ENCODE assay signal across 8 cellular contexts in the genomic region with DNA sequence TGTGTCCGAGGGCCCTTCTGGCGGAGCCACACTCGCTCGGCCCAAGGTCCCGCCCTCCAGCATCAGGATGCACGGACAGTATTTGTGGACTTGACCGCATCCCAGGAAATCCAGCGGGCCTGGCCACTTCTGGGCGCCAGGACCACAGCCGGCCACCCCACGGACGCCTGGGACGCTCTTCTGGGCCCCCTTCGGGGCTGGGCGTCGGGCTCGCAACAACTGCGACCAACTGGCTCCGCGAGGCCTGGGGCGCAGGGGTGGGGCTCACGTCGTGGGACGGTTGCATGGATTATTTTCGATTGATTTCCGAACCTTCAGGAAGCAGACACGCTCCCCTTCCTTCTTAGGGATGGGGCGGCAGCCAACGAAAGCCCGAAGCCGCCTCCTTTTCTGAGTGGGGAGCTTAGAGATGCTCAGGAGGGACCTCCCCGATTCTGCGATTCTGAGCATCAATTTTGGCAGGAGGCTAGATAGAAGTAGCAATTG. TPM values are rescaled to one million over a fixed set of nuclear protein-coding genes. Genes with fewer than 3 reads are reported as not detected.
DNase-seq lines count a peak whose midpoint lies in the region; ATAC-seq and TF ChIP-seq lines count a peak whose summit lies in the region.

No MANE protein-coding gene starts in this region.

- no peaks in the 10 kb centered on the region for H3K27me3 ChIP-seq in H9 (ENCODE audit: insufficient read depth, low read length)
- H3K27me3 ChIP-seq in OCI-LY3 (ENCODE audit: low read depth, low read length) = 0 out of 2 replicates have a peak, but pooled peaks cover 5% of the 10 kb centered on the region
- H3K27me3 ChIP-seq in breast epithelium = peaks cover 0 to 6% of the 10 kb centered on the region in 2 donors

- intact Hi-C loops in Calu3 (cut with micrococcal nuclease; ENCODE audit: unreplicated experiment) (no loop called here), breast epithelium (cut with DNase I; ENCODE audit: low total_unique reads) (no loop called here)

- H3K79me2 ChIP-seq in H9 (ENCODE audit: insufficient read depth, low read length) (peaks cover 28% of the 10 kb centered on the region), OCI-LY3 (ENCODE audit: low read length) (peaks cover 47% of the 10 kb centered on the region)

- H2BK12ac ChIP-seq in H9 (ENCODE audit: insufficient read length, low read depth, low read length) = no peak overlapping the region

- H3K27ac ChIP-seq in H9 (ENCODE audit: insufficient read length, low read depth, low read length) (no peak overlapping the region), OCI-LY3 (ENCODE audit: low read length) (peak overlapping the region; percentile 76), breast epithelium (peak overlapping the region; percentile 91 to 94)

- H3K36me3 Mint-ChIP-seq in Calu3 (ENCODE audit: insufficient read depth, unreplicated experiment) (peaks cover 17% of the 10 kb centered on the region), H9 (ENCODE audit: insufficient read depth in 1 of 3, low read depth in 3 of 3) (peaks cover 6 to 25% (median 24%) of the 10 kb centered on the region in 3 experiments)
- H3K36me3 Mint-ChIP-seq in stimulated activated naive B cell treated with anti-CD40 and anti-IgM and Interleukin-4, amounts not matched to agents 10 μg/mL and 1 μg/mL and 100 μg/mL, for 72 hours = peaks cover 8 to 10% of the 10 kb centered on the region in 2 donors

- peak; percentile 7 for ATAC-seq in left lobe of liver
- ATAC-seq in stimulated activated naive B cell treated with anti-CD40 and anti-IgM and Interleukin-4, amounts not matched to agents 10 μg/mL and 1 μg/mL and 100 μg/mL, for 72 hours (replicated peaks) = peak; percentile 37 to 41

- no peak overlapping the region for H3K56ac ChIP-seq in H9 (ENCODE audit: insufficient read length, low read depth, low read length)

- H3K4me3 ChIP-seq in OCI-LY3 (ENCODE audit: low read length) (peak overlapping the region; percentile 79), breast epithelium (peak overlapping the region; percentile 73 to 91 (median 82))

- H3K4me1 ChIP-seq in H9 (ENCODE audit: insufficient read depth, low read length) (no peaks in the 10 kb centered on the region), OCI-LY3 (ENCODE audit: low read length) (peaks cover 18% of the 10 kb centered on the region), breast epithelium (peaks cover 0 to 6% of the 10 kb centered on the region in 2 donors)

- H2BK120ac ChIP-seq in H9 (ENCODE audit: low read depth, low read length, poor library complexity, severe bottlenecking) = no peak overlapping the region

- no peak overlapping the region for H2BK20ac ChIP-seq in H9 (ENCODE audit: low read depth, low read length, poor library complexity, severe bottlenecking)

- no peak overlapping the region for H2BK5ac ChIP-seq in H9 (ENCODE audit: insufficient read length, low read length)

- no CpG with 5 or more reads among the region's 33 CpGs for WGBS in H9 (ENCODE audit: extremely low coverage, insufficient read length, low lambda C conversion rate)

- TF ChIP-seq CTCF in Calu3 (IDR thresholded peaks at IDR 0.05; ENCODE audit: unreplicated experiment) = no peak
- TF ChIP-seq CTCF in H9 (conservative IDR thresholded peaks at IDR 0.05) = no peak
- TF ChIP-seq CTCF in OCI-LY3 (IDR thresholded peaks at IDR 0.05; ENCODE audit: low read depth, low read length) = no peak
- TF ChIP-seq CTCF in breast epithelium (IDR thresholded peaks at IDR 0.05) = no peak

- no peak overlapping the region for H2AK5ac ChIP-seq in H9 (ENCODE audit: insufficient read length, low read length)

- TF ChIP-seq POLR2A in breast epithelium (IDR thresholded peaks at IDR 0.05) = no peak

- H3K4ac ChIP-seq in H9 (ENCODE audit: low read depth, low read length) = no peak overlapping the region

- BruUV-seq in Calu3 (replicated peaks; lab: Mats Ljungman, UMichigan) = no TSS peak

- H3K23ac ChIP-seq in H9 (ENCODE audit: insufficient read length, low read depth, low read length) = no peak overlapping the region

- no peak overlapping the region for H4K91ac ChIP-seq in H9 (ENCODE audit: insufficient read length, low read depth, low read length)

- H3K4me2 ChIP-seq in H9 (ENCODE audit: insufficient read depth, insufficient read length, low read length) (peak overlapping the region; percentile 76), OCI-LY3 (ENCODE audit: low read length) (peak overlapping the region; percentile 85)

- H3K9me3 Mint-ChIP-seq in Calu3 (ENCODE audit: low read depth, unreplicated experiment) (no peaks in the 10 kb centered on the region), H9 (peaks cover 0 to 6% of the 10 kb centered on the region in 2 experiments; a peak in 2 of 5 replicates)
- no peaks in the 10 kb centered on the region for H3K9me3 Mint-ChIP-seq in stimulated activated naive B cell treated with anti-CD40 and anti-IgM and Interleukin-4, amounts not matched to agents 10 μg/mL and 1 μg/mL and 100 μg/mL, for 72 hours

- H3K36me3 ChIP-seq in OCI-LY3 (replicated peaks; ENCODE audit: low read depth, low read length) (peaks cover 27% of the 10 kb centered on the region), breast epithelium (no peaks in the 10 kb centered on the region)

- peak; percentile 1 for DNase-seq in Calu3
- DNase-seq in H9 = peak; percentile 32
- DNase-seq in breast epithelium (ENCODE audit: low spot score in 2 of 2) = no peak
- DNase-seq in left lobe of liver (ENCODE audit: low spot score) = peak; percentile 53
- DNase-seq in stimulated activated naive B cell treated with anti-CD40 and anti-IgM and Interleukin-4, amounts not matched to agents 10 μg/mL and 1 μg/mL and 100 μg/mL, for 72 hours = peak; percentile 26
- no peak for DNase-seq in NCI-H2196 treated with DMSO at 0.1 percent for 48 hours (lab: John Stamatoyannopoulos, UW; ENCODE audit: unreplicated experiment)
- DNase-seq in cerebellar nuclear complex (lab: John Stamatoyannopoulos, UW) = no peak

- no peak overlapping the region for H2BK15ac ChIP-seq in H9 (ENCODE audit: low read depth, low read length)

- H2AFZ ChIP-seq in H9 (ENCODE audit: low read length) (no peak overlapping the region), OCI-LY3 (ENCODE audit: low read depth, low read length) (peak overlapping the region; percentile 99)

- peak overlapping the region; percentile 73 for H3K27ac Mint-ChIP-seq in Calu3 (ENCODE audit: unreplicated experiment)
- no peak overlapping the region for H3K27ac Mint-ChIP-seq in H9
- peak overlapping the region; percentile 97 for H3K27ac Mint-ChIP-seq in stimulated activated naive B cell treated with anti-CD40 and anti-IgM and Interleukin-4, amounts not matched to agents 10 μg/mL and 1 μg/mL and 100 μg/mL, for 72 hours

- H3K9me3 ChIP-seq in H9 (ENCODE audit: control insufficient read depth, low read depth, low read length) (no peaks in the 10 kb centered on the region), OCI-LY3 (ENCODE audit: insufficient read depth, low read length) (no peaks in the 10 kb centered on the region), breast epithelium (no peaks in the 10 kb centered on the region)

- H3K9ac ChIP-seq in H9 (ENCODE audit: extremely low read depth, insufficient read length, low read length) (no peak overlapping the region), OCI-LY3 (ENCODE audit: low read length) (peak overlapping the region; percentile 69)

- H4K20me1 ChIP-seq in H9 (ENCODE audit: control insufficient read depth, insufficient read depth, insufficient read length) = no peaks in the 10 kb centered on the region
- H4K20me1 ChIP-seq in OCI-LY3 (ENCODE audit: insufficient read depth, low read length) = peaks cover 30% of the 10 kb centered on the region

- no peak overlapping the region for H3K14ac ChIP-seq in H9 (ENCODE audit: insufficient read depth, low read length)

- no peaks in the 10 kb centered on the region for H3K4me1 Mint-ChIP-seq in Calu3 (ENCODE audit: low read depth, unreplicated experiment)
- H3K4me1 Mint-ChIP-seq in H9 = peaks cover 15% of the 10 kb centered on the region in 2 experiments
- peaks cover 6 to 29% of the 10 kb centered on the region in 2 donors for H3K4me1 Mint-ChIP-seq in stimulated activated naive B cell treated with anti-CD40 and anti-IgM and Interleukin-4, amounts not matched to agents 10 μg/mL and 1 μg/mL and 100 μg/mL, for 72 hours

- H3T11ph ChIP-seq in H9 (ENCODE audit: low read length) = no peak overlapping the region

- H4K8ac ChIP-seq in H9 (replicated peaks; ENCODE audit: insufficient read length, low read depth, low read length) = no peak overlapping the region

- no peaks in the 10 kb centered on the region for H3K79me1 ChIP-seq in H9 (ENCODE audit: insufficient read depth, low read depth, low read length, poor library complexity, severe bottlenecking)

- peak overlapping the region; percentile 25 for H3K18ac ChIP-seq in H9 (ENCODE audit: insufficient read length, low read depth, low read length)

- no peaks in the 10 kb centered on the region for H3K23me2 ChIP-seq in H9 (ENCODE audit: insufficient read length, low read depth, low read length, poor library complexity, severe bottlenecking)

- CTCF ChIA-PET in Calu3 (lab: Charles Lee) = no interaction called here

- H3K27me3 Mint-ChIP-seq in Calu3 (ENCODE audit: unreplicated experiment) (peaks cover 15% of the 10 kb centered on the region), H9 (ENCODE audit: low read depth) (peaks cover 44% of the 10 kb centered on the region)
- H3K27me3 Mint-ChIP-seq in stimulated activated naive B cell treated with anti-CD40 and anti-IgM and Interleukin-4, amounts not matched to agents 10 μg/mL and 1 μg/mL and 100 μg/mL, for 72 hours = peaks cover 13 to 23% of the 10 kb centered on the region in 2 donors

- H3K4me3 Mint-ChIP-seq in Calu3 (ENCODE audit: low read depth, unreplicated experiment) = peak overlapping the region; percentile 73
- H3K4me3 Mint-ChIP-seq in H9 = peak overlapping the region; percentile 92 to 93
- peak overlapping the region; percentile 92 to 95 for H3K4me3 Mint-ChIP-seq in stimulated activated naive B cell treated with anti-CD40 and anti-IgM and Interleukin-4, amounts not matched to agents 10 μg/mL and 1 μg/mL and 100 μg/mL, for 72 hours

- no peak overlapping the region for H4K5ac ChIP-seq in H9 (ENCODE audit: insufficient read length, low read depth, low read length)

RNA-seq across cellular contexts. Expression of a gene that starts 0.5 kb away (rescaled TPM):
- total RNA-seq in Calu3 (2022) (38.9 and 41.0 TPM in 2 replicates), H9 (2021) (76.6 and 77.6 TPM in 2 replicates), breast epithelium (10 to 100 TPM; 35.0 to 81.5 (median 68.2) TPM), left lobe of liver (14.3 TPM)

RNA-seq across cellular contexts. Expression of a gene that starts 13.6 kb away (rescaled TPM):
- total RNA-seq in Calu3 (2022) = 7.0 and 7.1 TPM in 2 replicates
- 7.0 and 8.0 TPM in 2 replicates for total RNA-seq in H9 (2021)
- total RNA-seq in breast epithelium = 10 to 100 TPM; 17.4 to 26.1 (median 20.6) TPM
- 4.8 TPM for total RNA-seq in left lobe of liver

Comparison
In these comparisons a context has a peak if more than half of its experiments do, and no peak if none do; other contexts are left out.
1. DNase-seq: peak in Calu3 (single experiment), H9 (single experiment), left lobe of liver (single experiment) and stimulated activated naive B cell treated with anti-CD40 and anti-IgM and Interleukin-4, amounts not matched to agents 10 μg/mL and 1 μg/mL and 100 μg/mL, for 72 hours (single experiment); none in breast epithelium (0 of 2), NCI-H2196 treated with DMSO at 0.1 percent for 48 hours (single experiment) and cerebellar nuclear complex (0 of 2).
2. H3K27ac Mint-ChIP-seq: peak in Calu3 (single experiment) and stimulated activated naive B cell treated with anti-CD40 and anti-IgM and Interleukin-4, amounts not matched to agents 10 μg/mL and 1 μg/mL and 100 μg/mL, for 72 hours (single experiment); none in H9 (0 of 3).
3. Peak in every context shown above with its lines, with median percentiles within 50 percentile points of each other: H3K4me3 Mint-ChIP-seq.